ENCODE assay signal across 8 cellular contexts in the genomic region with DNA sequence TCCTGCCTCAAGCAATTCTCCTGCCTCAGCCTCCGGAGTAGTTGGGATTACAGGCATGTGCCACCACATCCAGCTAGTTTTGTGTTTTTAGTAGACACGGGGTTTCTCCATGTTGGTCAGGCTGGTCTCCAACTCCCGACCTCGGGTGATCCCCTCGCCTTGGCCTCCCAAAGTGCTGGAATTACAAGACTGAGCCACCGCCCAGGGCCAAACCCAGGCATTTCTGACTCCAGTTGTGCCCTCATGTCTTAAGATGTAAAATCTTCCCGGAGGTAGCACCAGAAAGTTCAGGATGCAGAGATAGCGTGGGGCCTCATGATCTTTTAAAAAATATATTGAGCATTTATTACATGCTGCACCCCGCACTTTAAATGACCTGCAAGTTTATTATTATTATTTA.
"Had no signal": no experiment of that assay in that cellular context is flagged by ENCODE, and none has a peak within 500 bp of the region (broad histone marks: within the 10 kb centered on the region; RNA-seq: fewer than 3 reads in every experiment).

No MANE protein-coding gene starts in this region.

- H3K9me3 ChIP-seq: HAP-1 had no signal

- H2AFZ ChIP-seq: GM23248, GM23338 had no signal

- DNase-seq: GM23248, GOT3, H7, H9, HCEC 1CT, HFFc6 had no signal

- H3K4me3 ChIP-seq: GM23248, GM23338, HAP-1 had no signal

- H3K4me2 ChIP-seq: GM23338 had no signal

- H3K36me3 ChIP-seq: HAP-1 had no signal

- H3K4me1 ChIP-seq: HAP-1 had no signal

- H3K27ac ChIP-seq: GM23248 had no signal

- H3K9ac ChIP-seq: GM23248 had no signal

- ATAC-seq: GM23338 had no signal
